ENCODE assay signal across 8 cellular contexts in genomic region chr13:46571189-46571901, GRCh38. TPM values are rescaled to one million over a fixed set of nuclear protein-coding genes. Genes with fewer than 3 reads are reported as not detected.
A peak's percentile ranks its signal among the peaks of the same experiment; 100 is the strongest.
DNase-seq lines count a peak whose midpoint lies in the region; ATAC-seq and TF ChIP-seq lines count a peak whose summit lies in the region.

No MANE protein-coding gene starts in this region.

- no peaks in the 10 kb centered on the region for H3K9me3 Mint-ChIP-seq in type B pancreatic cell

- ATAC-seq in GM21390 (IDR thresholded peaks at IDR 0.05; ENCODE audit: unreplicated experiment) (peak; percentile 64), left ventricle myocardium superior (peak; percentile 64), GM21528 (IDR thresholded peaks at IDR 0.05; ENCODE audit: low FRiP score, unreplicated experiment) (no peak)

- no peak overlapping the region for H3K4me3 Mint-ChIP-seq in type B pancreatic cell

- intact Hi-C loops in left ventricle myocardium superior (cut with micrococcal nuclease), result no loop called here

- H3K27ac Mint-ChIP-seq in type B pancreatic cell, result no peak overlapping the region

- DNase-seq in DMS79 (lab: John Stamatoyannopoulos, UW) (peak; percentile 59), NCI-H2196 treated with DMSO at 0.1 percent for 48 hours (lab: John Stamatoyannopoulos, UW; ENCODE audit: unreplicated experiment) (peak; percentile 4), left ventricle myocardium superior (no peak), HuH-7.5 (ENCODE audit: low spot score) (no peak), type B pancreatic cell (ENCODE audit: extremely low spot score, unreplicated experiment) (no peak), RPMI8226 (no peak)

- H3K4me1 Mint-ChIP-seq in type B pancreatic cell (ENCODE audit: unreplicated experiment), result peaks cover 49% of the 10 kb centered on the region

- H3K36me3 Mint-ChIP-seq in type B pancreatic cell, result peaks cover 5% of the 10 kb centered on the region

- H3K27me3 Mint-ChIP-seq in type B pancreatic cell, result no peaks in the 10 kb centered on the region

- TF ChIP-seq CTCF in type B pancreatic cell (conservative IDR thresholded peaks at IDR 0.05), result no peak

RNA-seq across cellular contexts. Expression of gene LRCH1, which starts 18.4 kb away (rescaled TPM):
- 12.5 TPM for total RNA-seq in left ventricle myocardium superior
- 17.4 and 23.0 TPM in 2 replicates for total RNA-seq in type B pancreatic cell (ENCODE audit: low replicate concordance)

Comparison
In these comparisons a context has a peak if more than half of its experiments do, and no peak if none do; other contexts are left out.
1. DNase-seq: peak in DMS79 (single experiment) and NCI-H2196 treated with DMSO at 0.1 percent for 48 hours (single experiment); none in left ventricle myocardium superior (single experiment), HuH-7.5 (single experiment), type B pancreatic cell (single experiment) and RPMI8226 (single experiment).